Comparison of ENCODE assay signal across 9 cellular contexts in the genomic region with DNA sequence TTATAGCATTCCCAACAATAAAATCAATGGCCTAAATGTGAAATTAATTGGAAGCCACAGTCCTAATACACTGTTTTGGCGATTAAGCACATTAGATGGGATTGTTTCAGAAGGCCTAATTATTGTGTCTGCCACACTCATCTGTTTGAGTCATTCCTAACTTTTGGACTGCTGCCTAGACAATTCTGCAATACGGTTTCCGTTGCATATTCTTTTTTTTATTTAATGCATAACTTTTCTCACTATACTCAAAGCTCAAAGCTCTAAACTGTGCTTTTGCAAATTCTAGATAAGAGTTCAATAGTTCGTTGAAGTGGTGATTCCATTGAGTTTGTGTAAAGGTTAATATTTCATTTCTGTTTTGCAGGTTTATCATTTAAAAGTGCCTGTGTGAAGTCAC. TPM values are rescaled to one million over a fixed set of nuclear protein-coding genes. Genes with fewer than 3 reads are reported as not detected.
DNase-seq lines count a peak whose midpoint lies in the region; ATAC-seq and TF ChIP-seq lines count a peak whose summit lies in the region.
"Had no signal": no experiment of that assay in that cellular context is flagged by ENCODE, and none has a peak within 500 bp of the region (broad histone marks: within the 10 kb centered on the region; RNA-seq: fewer than 3 reads in every experiment).

No MANE protein-coding gene starts in this region.

- CTCF ChIA-PET in mammary epithelial cell (lab: Charles Lee; ENCODE audit: low non-redundant PET), result no interaction called here

- no peaks in the 10 kb centered on the region for H4K20me1 ChIP-seq in mammary epithelial cell (ENCODE audit: insufficient read depth, low read length)

- H3K4me1 ChIP-seq in mammary epithelial cell (ENCODE audit: insufficient read depth, low read length) (peaks cover 74% of the 10 kb centered on the region), thoracic aorta (ENCODE audit: control insufficient read depth in 1 of 2, low read depth in 2 of 2) (peaks cover 62 to 83% of the 10 kb centered on the region in 2 donors)

- H3K4me2 ChIP-seq in mammary epithelial cell (ENCODE audit: insufficient read depth, low read depth, low read length), result peak overlapping the region; percentile 69
- H3K4me2 ChIP-seq: KMS-11 had no signal

- BruUV-seq in mammary epithelial cell (replicated peaks; lab: Mats Ljungman, UMichigan), result no TSS peak

- H3K9ac ChIP-seq in mammary epithelial cell (ENCODE audit: insufficient read depth, low read length), result peak overlapping the region; percentile 56
- H3K9ac ChIP-seq: KMS-11 had no signal

- peak overlapping the region in 1 of 3 experiments; percentile 13 for H3K4me3 ChIP-seq in mammary epithelial cell (replicated peaks in 1 of 3; ENCODE audit: insufficient read depth in 1 of 3, low read depth in 2 of 3, low read length in 3 of 3)
- peak overlapping the region; percentile 13 for H3K4me3 ChIP-seq in thoracic aorta

- no peak overlapping the region for H2AFZ ChIP-seq in mammary epithelial cell (ENCODE audit: low read depth, low read length)

- peak; percentile 57 for DNase-seq in HS-5 (ENCODE audit: low read depth)
- peak; percentile 79 for DNase-seq in mammary epithelial cell
- peak; percentile 72 for DNase-seq in kidney tubule cell (ENCODE audit: low spot score)
- DNase-seq in thoracic aorta (ENCODE audit: low spot score), result no peak
- DNase-seq in activated CD4-positive, alpha-beta T cell treated with anti-CD3 and anti-CD28 coated beads, Interleukin-2, amount 50 U/mL, for 48 hours, result no peak
- no peak for DNase-seq in cerebellum (ENCODE audit: low spot score)

- H3K27me3 ChIP-seq in mammary epithelial cell (ENCODE audit: insufficient read depth, low read length), result no peaks in the 10 kb centered on the region
- no peaks in the 10 kb centered on the region for H3K27me3 ChIP-seq in thoracic aorta (replicated peaks; ENCODE audit: insufficient read depth)

- ATAC-seq in thoracic aorta (ENCODE audit: insufficient number of reproducible peaks, low FRiP score, low read depth) (peak; percentile 58), GM18873 (IDR thresholded peaks at IDR 0.05; ENCODE audit: low FRiP score, unreplicated experiment) (no peak)
- ATAC-seq: natural killer cell treated with Interleukin-12 subunit alpha and Interleukin-12 subunit beta and Interleukin-15 and Interleukin-18, amount 100 ng/mL, for 72 hours had no signal

- no peaks in the 10 kb centered on the region for H3K9me3 ChIP-seq in mammary epithelial cell (replicated peaks; ENCODE audit: insufficient read depth, low read length)
- H3K9me3 ChIP-seq in thoracic aorta, result no peaks in the 10 kb centered on the region

- dilution Hi-C loops in mammary epithelial cell (cut with HindIII; ENCODE audit: low sequenced_read_pairs), result no loop called here

- peak overlapping the region; percentile 97 for H3K27ac ChIP-seq in mammary epithelial cell (ENCODE audit: insufficient read depth, low read depth, low read length)
- peak overlapping the region; percentile 77 to 89 for H3K27ac ChIP-seq in thoracic aorta
- H3K27ac ChIP-seq: KMS-11 had no signal

- TF ChIP-seq CTCF in mammary epithelial cell (conservative IDR thresholded peaks at IDR 0.05 in 1 of 2, IDR thresholded peaks at IDR 0.05 in 1 of 2; ENCODE audit: extremely low read depth in 1 of 2, insufficient read depth in 1 of 2, low read depth in 1 of 2, low read length in 2 of 2), result no peak
- no peak for TF ChIP-seq CTCF in thoracic aorta (IDR thresholded peaks at IDR 0.05)

- H3K36me3 ChIP-seq in mammary epithelial cell (ENCODE audit: insufficient read depth, low read length) (no peaks in the 10 kb centered on the region), thoracic aorta (no peaks in the 10 kb centered on the region)

- intact Hi-C loops in mammary epithelial cell (cut with micrococcal nuclease), result loop anchor here (5.0 to 10.0 kb wide), 2 partner anchors 160 to 163 kb away; partner anchors contain the start of gene RAP2A

- in situ Hi-C loops in mammary epithelial cell (cut with MboI; ENCODE audit: low sequenced_read_pairs in 2 of 2), result loop anchor here in 1 of 2 donors (25.0 kb wide), 1 partner anchor 1212 kb away; no protein-coding TSS in a partner anchor

- H3K79me2 ChIP-seq in mammary epithelial cell (ENCODE audit: insufficient read depth, low read length), result peaks cover 40% of the 10 kb centered on the region

- 4% methylated on average over 4 of the region's 4 CpGs for WGBS in mammary epithelial cell (ENCODE audit: low coverage, missing lambda C conversion rate)

RNA-seq across cellular contexts. Expression of gene MBNL2, which starts 53.1 kb away (rescaled TPM):
- total RNA-seq in mammary epithelial cell, result 100 to 1,000 TPM in 1 of 2 donors, 10 to 100 TPM in 1; 37.5 to 125 TPM
- 20.0 TPM for polyA plus RNA-seq in mammary epithelial cell
- polyA minus RNA-seq in mammary epithelial cell, result 33.9 TPM
- total RNA-seq in thoracic aorta, result 10 to 100 TPM; 59.6 to 67.7 TPM
- total RNA-seq in cerebellum, result 34.3 TPM

Comparison
In these comparisons a context has a peak if more than half of its experiments do, and no peak if none do; other contexts are left out.
1. DNase-seq: peak in HS-5 (single experiment), mammary epithelial cell (single experiment) and kidney tubule cell (single experiment); none in thoracic aorta (single experiment), activated CD4-positive, alpha-beta T cell treated with anti-CD3 and anti-CD28 coated beads, Interleukin-2, amount 50 U/mL, for 48 hours (0 of 2) and cerebellum (single experiment).